8 cellular contexts compared by ENCODE assay signal in genomic region chr6:104207635-104208034, GRCh38.
"Had no signal": no experiment of that assay in that cellular context is flagged by ENCODE, and none has a peak within 500 bp of the region (broad histone marks: within the 10 kb centered on the region; RNA-seq: fewer than 3 reads in every experiment).

No MANE protein-coding gene starts in this region.

- DNase-seq: GDM1, GF-D8 had no signal

- H3K4me3 ChIP-seq: GM12878 had no signal

- ATAC-seq: GM12878 had no signal

- FAIRE-seq: G401.6, GM12878, GM12891, GM12892, GM18507, GM19239 had no signal
